ENCODE assay signal across 22 cellular contexts in the genomic region with DNA sequence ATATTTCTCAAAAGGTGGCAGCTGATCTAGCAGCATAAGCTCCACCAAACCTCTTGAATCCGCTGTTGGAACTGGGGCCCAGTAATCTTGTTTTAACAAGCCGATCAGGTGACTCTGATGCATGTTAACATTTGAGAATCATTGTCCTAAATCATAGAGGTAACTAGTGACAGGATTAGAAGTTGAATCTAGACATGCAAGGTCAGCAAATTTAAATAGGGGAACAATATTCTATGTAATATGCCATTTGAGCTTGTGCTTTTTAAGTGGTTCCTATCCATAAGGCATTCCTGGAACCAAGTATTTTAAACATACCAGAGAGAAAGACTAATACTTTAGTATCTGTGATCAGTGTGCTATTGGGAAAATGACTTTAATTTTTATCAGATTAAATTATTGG.
"Had no signal": no experiment of that assay in that cellular context is flagged by ENCODE, and none has a peak within 500 bp of the region (broad histone marks: within the 10 kb centered on the region; RNA-seq: fewer than 3 reads in every experiment).

No MANE protein-coding gene starts in this region.

- H3K4me1 ChIP-seq: gastrocnemius medialis, lower lobe of right lung, parathyroid adenoma, right atrium auricular region, sigmoid colon, stomach, tibial artery had no signal

- H3K4me3 Mint-ChIP-seq: natural killer cell; stimulated activated effector memory CD8-positive, alpha-beta T cell treated with anti-CD3 and anti-CD28 coated beads, Interleukin-12 subunit alpha, Interleukin-12 subunit beta, amount 100 ng/mL, for 72 hours; type B pancreatic cell had no signal

- ATAC-seq: esophagus mucosa; gastrocnemius medialis; left ventricle myocardium superior; lower lobe of right lung; natural killer cell; stimulated activated effector memory CD8-positive, alpha-beta T cell treated with anti-CD3 and anti-CD28 coated beads, Interleukin-12 subunit alpha, Interleukin-12 subunit beta, amount 100 ng/mL, for 72 hours had no signal

- H3K4me1 Mint-ChIP-seq: natural killer cell; stimulated activated effector memory CD8-positive, alpha-beta T cell treated with anti-CD3 and anti-CD28 coated beads, Interleukin-12 subunit alpha, Interleukin-12 subunit beta, amount 100 ng/mL, for 72 hours had no signal

- FAIRE-seq: keratinocyte had no signal

- H3K36me3 Mint-ChIP-seq: natural killer cell; stimulated activated effector memory CD8-positive, alpha-beta T cell treated with anti-CD3 and anti-CD28 coated beads, Interleukin-12 subunit alpha, Interleukin-12 subunit beta, amount 100 ng/mL, for 72 hours; type B pancreatic cell had no signal

- H3K36me3 ChIP-seq: gastrocnemius medialis, lower lobe of right lung, right atrium auricular region, sigmoid colon, stomach, tibial artery had no signal

- H2AFZ ChIP-seq: parathyroid adenoma had no signal

- H3K9ac ChIP-seq: parathyroid adenoma had no signal

- H3K27me3 Mint-ChIP-seq: progenitor cell of endocrine pancreas had no signal

- H3K27ac ChIP-seq: dorsolateral prefrontal cortex, epithelial cell of prostate, gastrocnemius medialis, lower lobe of right lung, parathyroid adenoma, right atrium auricular region, sigmoid colon, stomach, tibial artery had no signal

- H3K79me2 ChIP-seq: parathyroid adenoma had no signal

- H3K27me3 ChIP-seq: dorsolateral prefrontal cortex, gastrocnemius medialis, right atrium auricular region, sigmoid colon, stomach, tibial artery had no signal

- H3K9me3 Mint-ChIP-seq: type B pancreatic cell had no signal

- DNase-seq: dorsolateral prefrontal cortex; effector CD4-positive, alpha-beta T cell; foreskin fibroblast; gastrocnemius medialis; head of caudate nucleus; left ventricle myocardium superior; lower lobe of right lung; natural killer cell; sigmoid colon; stimulated activated CD4-positive, alpha-beta T cell treated with anti-CD3 and anti-CD28 coated beads, Interleukin-2, amount 100 ng/mL, for 24 hours; stimulated activated CD4-positive, alpha-beta T cell treated with anti-CD3 and anti-CD28 coated beads, Interleukin-4, amount 100 ng/mL, for 24 hours; stimulated activated naive CD4-positive, alpha-beta T cell treated with Interleukin-2 at 50 U/mL for 16 hours; stomach; tibial artery had no signal

- H3K9me3 ChIP-seq: gastrocnemius medialis, lower lobe of right lung, right atrium auricular region, sigmoid colon, tibial artery had no signal

- H3K4me3 ChIP-seq: dorsolateral prefrontal cortex, gastrocnemius medialis, lower lobe of right lung, right atrium auricular region, sigmoid colon, stomach, tibial artery had no signal

- H3K27ac Mint-ChIP-seq: natural killer cell; progenitor cell of endocrine pancreas; stimulated activated effector memory CD8-positive, alpha-beta T cell treated with anti-CD3 and anti-CD28 coated beads, Interleukin-12 subunit alpha, Interleukin-12 subunit beta, amount 100 ng/mL, for 72 hours; type B pancreatic cell had no signal
